In the genomic region with DNA sequence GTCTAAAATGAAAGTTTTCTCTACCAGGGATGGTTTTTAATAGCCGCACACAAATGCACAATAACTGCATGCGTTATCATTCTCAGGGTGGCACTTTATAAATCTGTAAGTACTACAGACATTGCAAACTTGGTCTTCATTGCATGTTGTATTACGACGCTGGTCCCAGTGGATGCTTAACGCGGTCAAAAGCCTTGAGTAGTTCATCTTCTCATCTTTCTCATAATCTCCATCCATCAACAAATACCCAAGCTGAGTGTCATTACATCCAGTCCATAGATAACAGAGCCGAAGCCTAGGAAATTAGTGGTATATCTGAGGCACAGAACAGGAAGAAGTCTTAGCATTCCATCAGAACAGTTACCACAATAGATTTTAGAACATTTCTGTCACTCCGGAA, we compare ENCODE assay signal across 25 cellular contexts.
"Had no signal": no experiment of that assay in that cellular context is flagged by ENCODE, and none has a peak within 500 bp of the region (broad histone marks: within the 10 kb centered on the region; RNA-seq: fewer than 3 reads in every experiment).

No MANE protein-coding gene starts in this region.

- H3K27me3 Mint-ChIP-seq: activated naive CD8-positive, alpha-beta T cell; brain had no signal

- H3K4me3 Mint-ChIP-seq: activated naive CD8-positive, alpha-beta T cell; activated T-cell treated with anti-CD3 and anti-CD28 coated beads, Interleukin-2, amount 50 U/mL, for 72 hours; brain had no signal

- H3K36me3 Mint-ChIP-seq: brain had no signal

- H3K36me3 ChIP-seq: heart right ventricle, lower lobe of right lung, right atrium auricular region, transverse colon had no signal

- ATAC-seq: activated T-cell treated with anti-CD3 and anti-CD28 coated beads, Interleukin-2, amount 50 U/mL, for 72 hours; heart right ventricle; left lung; lower lobe of right lung; mucosa of descending colon had no signal

- H3K27me3 ChIP-seq: dorsolateral prefrontal cortex, left lung, right atrium auricular region, transverse colon had no signal

- H3K27ac ChIP-seq: coronary artery, heart right ventricle, left lung, lower lobe of right lung, right atrium auricular region, transverse colon had no signal

- H3K9me3 ChIP-seq: heart right ventricle, left lung, lower lobe of right lung, mucosa of descending colon, right atrium auricular region, transverse colon had no signal

- FAIRE-seq: islet of Langerhans, urothelium cell line had no signal

- DNase-seq: activated CD4-positive, alpha-beta T cell treated with anti-CD3 and anti-CD28 coated beads for 4 hours; activated CD4-positive, alpha-beta T cell treated with anti-CD3 and anti-CD28 coated beads, Interleukin-2, amount 50 U/mL, for 4 hours; activated naive CD4-positive, alpha-beta T cell treated with Interleukin-2 at 50 U/mL for 16 hours; activated T-cell treated with anti-CD3 and anti-CD28 coated beads for 4 hours; activated T-cell treated with anti-CD3 and anti-CD28 coated beads, Interleukin-2, amount 50 U/mL, for 72 hours; aorta; dorsolateral prefrontal cortex; effector memory CD4-positive, alpha-beta T cell; erythroblast; foreskin fibroblast; heart right ventricle; left lung; lower lobe of right lung; mucosa of descending colon; occipital lobe; stimulated activated CD4-positive, alpha-beta T cell treated with anti-CD3 and anti-CD28 coated beads, Interleukin-15, amount 100 ng/mL, for 24 hours; stimulated activated CD4-positive, alpha-beta T cell treated with anti-CD3 and anti-CD28 coated beads, Interleukin-2, amount 100 ng/mL, for 24 hours; stimulated activated naive CD4-positive, alpha-beta T cell treated with Interleukin-2 at 50 U/mL for 16 hours; transverse colon had no signal

- H3K4me1 ChIP-seq: right atrium auricular region had no signal

- H3K4me3 ChIP-seq: left lung, lower lobe of right lung, mucosa of descending colon, right atrium auricular region, transverse colon had no signal

- H3K27ac Mint-ChIP-seq: activated naive CD8-positive, alpha-beta T cell; activated T-cell treated with anti-CD3 and anti-CD28 coated beads, Interleukin-2, amount 50 U/mL, for 72 hours; brain had no signal

- H3K9me3 Mint-ChIP-seq: activated T-cell treated with anti-CD3 and anti-CD28 coated beads, Interleukin-2, amount 50 U/mL, for 72 hours; brain had no signal
